8 cellular contexts compared by ENCODE assay signal in genomic region chr10:103605359-103606156, GRCh38.
DNase-seq lines count a peak whose midpoint lies in the region; ATAC-seq and TF ChIP-seq lines count a peak whose summit lies in the region.

No MANE protein-coding gene starts in this region.

- no TSS peak for BruUV-seq in MCF 10A (replicated peaks; lab: Mats Ljungman, UMichigan)

- intact Hi-C loops in MCF 10A (cut with micrococcal nuclease): no loop called here

- CTCF ChIA-PET in MCF 10A (lab: Yijun Ruan, JAX): interaction anchor here (0.5 to 2.8 kb wide), 14 partner anchors 11 to 280 kb away, joined by 3 to 35 read pairs (median 4); no protein-coding TSS in a partner anchor

- ATAC-seq in GM18511 (IDR thresholded peaks at IDR 0.05; ENCODE audit: unreplicated experiment): no peak
- no peak for ATAC-seq in activated T-helper 17 cell treated with anti-CD3 and anti-CD28 coated beads, Interleukin-2, amount 50 U/mL, for 72 hours (replicated peaks)

- no peaks in the 10 kb centered on the region for H3K4me1 Mint-ChIP-seq in MCF 10A (ENCODE audit: insufficient read depth, unreplicated experiment)
- no peaks in the 10 kb centered on the region for H3K4me1 Mint-ChIP-seq in activated T-helper 17 cell treated with anti-CD3 and anti-CD28 coated beads, Interleukin-2, amount 50 U/mL, for 72 hours

- no peak overlapping the region for H3K4me3 Mint-ChIP-seq in MCF 10A (ENCODE audit: unreplicated experiment)
- H3K4me3 Mint-ChIP-seq in activated T-helper 17 cell treated with anti-CD3 and anti-CD28 coated beads, Interleukin-2, amount 50 U/mL, for 72 hours: no peak overlapping the region

- no peaks in the 10 kb centered on the region for H3K27me3 Mint-ChIP-seq in MCF 10A (ENCODE audit: insufficient read depth, unreplicated experiment)
- no peaks in the 10 kb centered on the region for H3K27me3 Mint-ChIP-seq in activated T-helper 17 cell treated with anti-CD3 and anti-CD28 coated beads, Interleukin-2, amount 50 U/mL, for 72 hours

- in situ Hi-C loops in ACHN (cut with HindIII; ENCODE audit: low pct_ligation_motif_present, low pct_unique_long_range_greater_than_20kb, low sequenced_read_pairs): no loop called here

- DNase-seq in ACHN (peak; percentile 31), GM19238 (ENCODE audit: insufficient read length, low spot score) (peak; percentile 60), SKM-1 (lab: John Stamatoyannopoulos, UW; ENCODE audit: unreplicated experiment) (peak; percentile 36), MCF 10A (ENCODE audit: unreplicated experiment) (peak; percentile 52), inferior parietal cortex (ENCODE audit: extremely low spot score) (peak; percentile 73)
- DNase-seq in stimulated activated CD4-positive, alpha-beta T cell treated with anti-CD3 and anti-CD28 coated beads, Interleukin-4, amount 100 ng/mL, for 4 hours: peak; percentile 12 to 22

- H3K9me3 Mint-ChIP-seq in MCF 10A (ENCODE audit: unreplicated experiment): no peaks in the 10 kb centered on the region
- no peaks in the 10 kb centered on the region for H3K9me3 Mint-ChIP-seq in activated T-helper 17 cell treated with anti-CD3 and anti-CD28 coated beads, Interleukin-2, amount 50 U/mL, for 72 hours

- peak; percentile 66 for TF ChIP-seq CTCF in MCF 10A (IDR thresholded peaks at IDR 0.05; ENCODE audit: unreplicated experiment)

- POLR2A ChIA-PET in MCF 10A (lab: Yijun Ruan, JAX): no interaction called here

- H3K36me3 Mint-ChIP-seq in MCF 10A (ENCODE audit: insufficient read depth, unreplicated experiment): peaks cover 16% of the 10 kb centered on the region
- peaks cover 17% of the 10 kb centered on the region for H3K36me3 Mint-ChIP-seq in activated T-helper 17 cell treated with anti-CD3 and anti-CD28 coated beads, Interleukin-2, amount 50 U/mL, for 72 hours (ENCODE audit: low read depth)

- H3K27ac Mint-ChIP-seq in MCF 10A (ENCODE audit: low read depth, unreplicated experiment): no peak overlapping the region
- no peak overlapping the region for H3K27ac Mint-ChIP-seq in activated T-helper 17 cell treated with anti-CD3 and anti-CD28 coated beads, Interleukin-2, amount 50 U/mL, for 72 hours

Comparison
In these comparisons a context has a peak if more than half of its experiments do, and no peak if none do; other contexts are left out.
1. DNase-seq: peak in every context shown above with its lines; median percentile 73 in inferior parietal cortex; 60 in GM19238; 52 in MCF 10A; 36 in SKM-1; 31 in ACHN; 17 in stimulated activated CD4-positive, alpha-beta T cell treated with anti-CD3 and anti-CD28 coated beads, Interleukin-4, amount 100 ng/mL, for 4 hours.